In the genomic region with DNA sequence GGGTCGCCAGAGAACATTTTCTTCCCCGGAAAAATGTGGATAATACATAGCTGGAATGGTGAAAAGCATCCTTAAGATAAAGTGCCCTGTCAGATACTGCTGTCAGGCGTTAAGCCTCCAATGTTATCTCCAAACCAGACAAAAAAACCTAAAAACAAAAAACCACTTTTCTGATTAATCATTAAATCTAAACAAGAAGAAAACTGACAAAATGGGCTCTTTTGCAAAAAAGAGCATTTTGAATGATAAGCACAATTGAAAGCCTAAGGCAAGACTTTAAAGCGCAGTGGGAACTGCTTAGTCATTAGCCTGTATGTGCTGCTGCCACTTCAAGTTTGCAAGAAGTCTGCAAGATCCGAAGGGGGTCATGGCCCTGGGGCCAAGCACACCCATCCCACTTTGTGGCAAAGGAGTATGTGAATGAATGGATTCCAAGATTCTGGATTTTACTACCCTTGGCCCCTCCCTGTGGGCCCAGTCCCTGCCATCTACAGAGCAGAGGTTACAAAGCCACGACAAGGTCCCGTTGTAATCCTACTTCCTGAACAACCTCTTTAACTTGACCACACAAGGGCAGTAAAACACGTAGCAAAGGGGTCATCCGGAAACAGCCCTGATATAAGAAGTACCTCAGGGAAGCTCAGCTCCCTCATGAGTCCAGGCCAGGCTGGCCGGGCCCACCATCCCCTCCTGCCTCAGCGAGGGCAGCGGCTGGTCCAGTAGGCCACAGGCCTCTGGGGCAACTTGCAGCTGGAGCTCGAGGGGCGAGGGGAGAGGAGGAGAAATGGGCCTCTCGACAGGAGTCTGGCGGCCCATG, we compare ENCODE assay signal across 1 cellular context.
A peak's percentile ranks its signal among the peaks of the same experiment; 100 is the strongest.
TF ChIP-seq lines count a peak whose summit lies in the region.

No MANE protein-coding gene starts in this region.

TF ChIP-seq in K562, 482 proteins besides CTCF, POLR2A, EP300 and RAD21 (continued from another document and continues in another):
- TF ChIP-seq, protein P1, sequence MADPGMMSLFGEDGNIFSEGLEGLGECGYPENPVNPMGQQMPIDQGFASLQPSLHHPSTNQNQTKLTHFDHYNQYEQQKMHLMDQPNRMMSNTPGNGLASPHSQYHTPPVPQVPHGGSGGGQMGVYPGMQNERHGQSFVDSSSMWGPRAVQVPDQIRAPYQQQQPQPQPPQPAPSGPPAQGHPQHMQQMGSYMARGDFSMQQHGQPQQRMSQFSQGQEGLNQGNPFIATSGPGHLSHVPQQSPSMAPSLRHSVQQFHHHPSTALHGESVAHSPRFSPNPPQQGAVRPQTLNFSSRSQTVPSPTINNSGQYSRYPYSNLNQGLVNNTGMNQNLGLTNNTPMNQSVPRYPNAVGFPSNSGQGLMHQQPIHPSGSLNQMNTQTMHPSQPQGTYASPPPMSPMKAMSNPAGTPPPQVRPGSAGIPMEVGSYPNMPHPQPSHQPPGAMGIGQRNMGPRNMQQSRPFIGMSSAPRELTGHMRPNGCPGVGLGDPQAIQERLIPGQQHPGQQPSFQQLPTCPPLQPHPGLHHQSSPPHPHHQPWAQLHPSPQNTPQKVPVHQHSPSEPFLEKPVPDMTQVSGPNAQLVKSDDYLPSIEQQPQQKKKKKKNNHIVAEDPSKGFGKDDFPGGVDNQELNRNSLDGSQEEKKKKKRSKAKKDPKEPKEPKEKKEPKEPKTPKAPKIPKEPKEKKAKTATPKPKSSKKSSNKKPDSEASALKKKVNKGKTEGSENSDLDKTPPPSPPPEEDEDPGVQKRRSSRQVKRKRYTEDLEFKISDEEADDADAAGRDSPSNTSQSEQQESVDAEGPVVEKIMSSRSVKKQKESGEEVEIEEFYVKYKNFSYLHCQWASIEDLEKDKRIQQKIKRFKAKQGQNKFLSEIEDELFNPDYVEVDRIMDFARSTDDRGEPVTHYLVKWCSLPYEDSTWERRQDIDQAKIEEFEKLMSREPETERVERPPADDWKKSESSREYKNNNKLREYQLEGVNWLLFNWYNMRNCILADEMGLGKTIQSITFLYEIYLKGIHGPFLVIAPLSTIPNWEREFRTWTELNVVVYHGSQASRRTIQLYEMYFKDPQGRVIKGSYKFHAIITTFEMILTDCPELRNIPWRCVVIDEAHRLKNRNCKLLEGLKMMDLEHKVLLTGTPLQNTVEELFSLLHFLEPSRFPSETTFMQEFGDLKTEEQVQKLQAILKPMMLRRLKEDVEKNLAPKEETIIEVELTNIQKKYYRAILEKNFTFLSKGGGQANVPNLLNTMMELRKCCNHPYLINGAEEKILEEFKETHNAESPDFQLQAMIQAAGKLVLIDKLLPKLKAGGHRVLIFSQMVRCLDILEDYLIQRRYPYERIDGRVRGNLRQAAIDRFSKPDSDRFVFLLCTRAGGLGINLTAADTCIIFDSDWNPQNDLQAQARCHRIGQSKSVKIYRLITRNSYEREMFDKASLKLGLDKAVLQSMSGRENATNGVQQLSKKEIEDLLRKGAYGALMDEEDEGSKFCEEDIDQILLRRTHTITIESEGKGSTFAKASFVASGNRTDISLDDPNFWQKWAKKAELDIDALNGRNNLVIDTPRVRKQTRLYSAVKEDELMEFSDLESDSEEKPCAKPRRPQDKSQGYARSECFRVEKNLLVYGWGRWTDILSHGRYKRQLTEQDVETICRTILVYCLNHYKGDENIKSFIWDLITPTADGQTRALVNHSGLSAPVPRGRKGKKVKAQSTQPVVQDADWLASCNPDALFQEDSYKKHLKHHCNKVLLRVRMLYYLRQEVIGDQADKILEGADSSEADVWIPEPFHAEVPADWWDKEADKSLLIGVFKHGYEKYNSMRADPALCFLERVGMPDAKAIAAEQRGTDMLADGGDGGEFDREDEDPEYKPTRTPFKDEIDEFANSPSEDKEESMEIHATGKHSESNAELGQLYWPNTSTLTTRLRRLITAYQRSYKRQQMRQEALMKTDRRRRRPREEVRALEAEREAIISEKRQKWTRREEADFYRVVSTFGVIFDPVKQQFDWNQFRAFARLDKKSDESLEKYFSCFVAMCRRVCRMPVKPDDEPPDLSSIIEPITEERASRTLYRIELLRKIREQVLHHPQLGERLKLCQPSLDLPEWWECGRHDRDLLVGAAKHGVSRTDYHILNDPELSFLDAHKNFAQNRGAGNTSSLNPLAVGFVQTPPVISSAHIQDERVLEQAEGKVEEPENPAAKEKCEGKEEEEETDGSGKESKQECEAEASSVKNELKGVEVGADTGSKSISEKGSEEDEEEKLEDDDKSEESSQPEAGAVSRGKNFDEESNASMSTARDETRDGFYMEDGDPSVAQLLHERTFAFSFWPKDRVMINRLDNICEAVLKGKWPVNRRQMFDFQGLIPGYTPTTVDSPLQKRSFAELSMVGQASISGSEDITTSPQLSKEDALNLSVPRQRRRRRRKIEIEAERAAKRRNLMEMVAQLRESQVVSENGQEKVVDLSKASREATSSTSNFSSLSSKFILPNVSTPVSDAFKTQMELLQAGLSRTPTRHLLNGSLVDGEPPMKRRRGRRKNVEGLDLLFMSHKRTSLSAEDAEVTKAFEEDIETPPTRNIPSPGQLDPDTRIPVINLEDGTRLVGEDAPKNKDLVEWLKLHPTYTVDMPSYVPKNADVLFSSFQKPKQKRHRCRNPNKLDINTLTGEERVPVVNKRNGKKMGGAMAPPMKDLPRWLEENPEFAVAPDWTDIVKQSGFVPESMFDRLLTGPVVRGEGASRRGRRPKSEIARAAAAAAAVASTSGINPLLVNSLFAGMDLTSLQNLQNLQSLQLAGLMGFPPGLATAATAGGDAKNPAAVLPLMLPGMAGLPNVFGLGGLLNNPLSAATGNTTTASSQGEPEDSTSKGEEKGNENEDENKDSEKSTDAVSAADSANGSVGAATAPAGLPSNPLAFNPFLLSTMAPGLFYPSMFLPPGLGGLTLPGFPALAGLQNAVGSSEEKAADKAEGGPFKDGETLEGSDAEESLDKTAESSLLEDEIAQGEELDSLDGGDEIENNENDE (IDR thresholded peaks at IDR 0.05; ENCODE audit: low read depth, low read length), result no peak
- no peak for TF ChIP-seq CHD2 (IDR thresholded peaks at IDR 0.05; ENCODE audit: low read depth, low read length)
- peak; percentile 29 for TF ChIP-seq CHD4 (IDR thresholded peaks at IDR 0.05; ENCODE audit: insufficient read depth, insufficient replicate concordance, low read depth, low read length, poor library complexity, severe bottlenecking)
- no peak for TF ChIP-seq BCOR (IDR thresholded peaks at IDR 0.05)
- TF ChIP-seq ZNF586 (CRISPR knock-in tag; conservative IDR thresholded peaks at IDR 0.05), result 0 out of 2 replicates have a peak, but pooled peaks have one; percentile 54
- peak; percentile 66; the same call in 1 of the 2 replicates for TF ChIP-seq CBFA2T3 (IDR thresholded peaks at IDR 0.05)
- TF ChIP-seq, protein P2, sequence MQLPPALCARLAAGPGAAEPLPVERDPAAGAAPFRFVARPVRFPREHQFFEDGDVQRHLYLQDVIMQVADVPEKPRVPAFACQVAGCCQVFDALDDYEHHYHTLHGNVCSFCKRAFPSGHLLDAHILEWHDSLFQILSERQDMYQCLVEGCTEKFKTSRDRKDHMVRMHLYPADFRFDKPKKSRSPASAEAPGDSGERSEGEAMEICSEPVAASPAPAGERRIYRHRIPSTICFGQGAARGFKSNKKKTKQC (CRISPR knock-in tag; IDR thresholded peaks at IDR 0.05), result no peak; the same call in 1 of the 2 replicates
- no peak for TF ChIP-seq PPARD (CRISPR knock-in tag; IDR thresholded peaks at IDR 0.05)
- TF ChIP-seq E2F3 (CRISPR knock-in tag; IDR thresholded peaks at IDR 0.05), result peak; percentile 66; the same call in 1 of the 2 replicates
- no peak for TF ChIP-seq SNRNP70 (optimal IDR thresholded peaks at IDR 0.05; ENCODE audit: low read depth, low read length)
- TF ChIP-seq ZNF644 (tag; IDR thresholded peaks at IDR 0.05; ENCODE audit: low read depth), result peak; percentile 84; the same call in 1 of the 2 replicates
- TF ChIP-seq LCOR (CRISPR knock-in tag; IDR thresholded peaks at IDR 0.05), result peak; percentile 47; the same call in 1 of the 2 replicates
- peak; percentile 44 for TF ChIP-seq RBBP5 (IDR thresholded peaks at IDR 0.05; ENCODE audit: borderline replicate concordance, insufficient read depth, low read length, poor library complexity, severe bottlenecking)
- TF ChIP-seq HOMEZ (CRISPR knock-in tag; IDR thresholded peaks at IDR 0.05), result peak; percentile 77; the same call in 1 of the 2 replicates
- peak; percentile 87 for TF ChIP-seq MAFF (IDR thresholded peaks at IDR 0.05; ENCODE audit: low read length)
- no peak for TF ChIP-seq NCOA4 (IDR thresholded peaks at IDR 0.05; ENCODE audit: partially characterized antibody)
- no peak for TF ChIP-seq MCM5 (IDR thresholded peaks at IDR 0.05; ENCODE audit: low read depth)
- TF ChIP-seq, protein P3, sequence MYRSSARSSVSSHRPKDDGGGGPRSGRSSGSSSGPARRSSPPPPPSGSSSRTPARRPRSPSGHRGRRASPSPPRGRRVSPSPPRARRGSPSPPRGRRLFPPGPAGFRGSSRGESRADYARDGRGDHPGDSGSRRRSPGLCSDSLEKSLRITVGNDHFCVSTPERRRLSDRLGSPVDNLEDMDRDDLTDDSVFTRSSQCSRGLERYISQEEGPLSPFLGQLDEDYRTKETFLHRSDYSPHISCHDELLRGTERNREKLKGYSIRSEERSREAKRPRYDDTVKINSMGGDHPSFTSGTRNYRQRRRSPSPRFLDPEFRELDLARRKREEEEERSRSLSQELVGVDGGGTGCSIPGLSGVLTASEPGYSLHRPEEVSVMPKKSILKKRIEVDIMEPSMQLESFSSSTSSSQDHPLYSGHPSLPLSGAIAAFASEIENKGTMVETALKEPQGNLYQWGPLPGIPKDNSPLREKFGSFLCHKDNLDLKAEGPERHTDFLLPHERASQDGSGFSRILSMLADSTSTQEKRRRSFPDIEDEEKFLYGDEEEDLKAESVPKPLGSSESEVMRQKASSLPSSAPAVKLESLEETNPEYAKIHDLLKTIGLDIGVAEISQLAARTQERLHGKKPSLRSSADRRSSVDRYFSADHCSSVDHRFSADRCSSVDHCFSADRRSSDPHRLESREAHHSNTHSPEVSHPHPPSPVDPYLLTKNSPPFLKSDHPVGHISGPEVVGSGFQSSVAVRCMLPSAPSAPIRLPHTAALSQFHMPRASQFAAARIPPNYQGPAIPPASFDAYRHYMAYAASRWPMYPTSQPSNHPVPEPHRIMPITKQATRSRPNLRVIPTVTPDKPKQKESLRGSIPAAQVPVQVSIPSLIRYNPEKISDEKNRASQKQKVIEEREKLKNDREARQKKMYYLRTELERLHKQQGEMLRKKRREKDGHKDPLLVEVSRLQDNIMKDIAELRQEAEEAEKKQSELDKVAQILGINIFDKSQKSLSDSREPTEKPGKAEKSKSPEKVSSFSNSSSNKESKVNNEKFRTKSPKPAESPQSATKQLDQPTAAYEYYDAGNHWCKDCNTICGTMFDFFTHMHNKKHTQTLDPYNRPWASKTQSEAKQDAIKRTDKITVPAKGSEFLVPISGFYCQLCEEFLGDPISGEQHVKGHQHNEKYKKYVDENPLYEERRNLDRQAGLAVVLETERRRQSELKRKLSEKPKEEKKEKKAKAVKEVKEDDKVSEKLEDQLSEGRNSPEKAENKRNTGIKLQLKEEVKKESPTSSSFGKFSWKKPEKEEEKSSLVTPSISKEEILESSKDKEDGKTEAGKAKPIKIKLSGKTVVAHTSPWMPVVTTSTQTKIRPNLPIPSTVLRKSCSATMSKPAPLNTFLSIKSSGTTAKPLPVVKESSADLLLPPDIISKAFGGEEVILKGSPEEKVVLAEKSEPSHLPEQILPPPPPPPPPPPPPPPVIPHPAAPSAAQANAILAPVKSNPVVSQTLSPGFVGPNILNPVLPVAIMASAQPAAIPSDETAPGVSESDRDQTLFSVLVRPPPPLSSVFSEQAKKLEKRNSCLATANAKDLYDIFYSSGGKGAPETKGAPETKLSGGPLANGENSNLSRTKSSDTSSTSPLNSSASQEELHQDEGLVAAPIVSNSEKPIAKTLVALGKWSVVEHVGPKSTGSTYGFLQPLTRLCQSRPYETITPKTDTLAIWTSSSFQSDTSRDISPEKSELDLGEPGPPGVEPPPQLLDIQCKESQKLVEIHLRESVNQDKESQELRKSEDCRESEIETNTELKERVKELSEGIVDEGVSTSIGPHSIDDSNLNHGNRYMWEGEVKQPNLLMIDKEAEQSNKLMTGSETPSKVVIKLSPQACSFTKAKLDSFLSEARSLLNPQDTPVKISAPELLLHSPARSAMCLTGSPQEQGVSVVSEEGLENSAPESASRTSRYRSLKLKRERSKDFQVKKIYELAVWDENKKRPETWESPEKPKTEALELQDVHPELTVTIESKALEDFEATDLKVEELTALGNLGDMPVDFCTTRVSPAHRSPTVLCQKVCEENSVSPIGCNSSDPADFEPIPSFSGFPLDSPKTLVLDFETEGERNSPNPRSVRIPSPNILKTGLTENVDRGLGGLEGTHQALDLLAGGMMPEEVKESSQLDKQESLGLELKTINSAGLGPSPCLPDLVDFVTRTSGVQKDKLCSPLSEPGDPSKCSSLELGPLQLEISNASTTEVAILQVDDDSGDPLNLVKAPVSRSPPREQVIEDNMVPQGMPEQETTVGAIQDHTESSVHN (IDR thresholded peaks at IDR 0.05; ENCODE audit: borderline replicate concordance in 1 of 2, low read depth in 1 of 2), result 0 out of 4 replicates have a peak, but pooled peaks of 1 of the 2 experiments have one; percentile 13
- TF ChIP-seq CHAMP1 (IDR thresholded peaks at IDR 0.05), result no peak
- TF ChIP-seq RBM22 (IDR thresholded peaks at IDR 0.05; ENCODE audit: low read depth, low read length, poor library complexity, severe bottlenecking), result no peak
